ENCODE assay signal across 9 cellular contexts in genomic region chr2:188478724-188479123, GRCh38.
DNase-seq lines count a peak whose midpoint lies in the region; ATAC-seq and TF ChIP-seq lines count a peak whose summit lies in the region.
"Had no signal": no experiment of that assay in that cellular context is flagged by ENCODE, and none has a peak within 500 bp of the region (broad histone marks: within the 10 kb centered on the region; RNA-seq: fewer than 3 reads in every experiment).

No MANE protein-coding gene starts in this region.

- H3K9me3 Mint-ChIP-seq in type B pancreatic cell = no peaks in the 10 kb centered on the region

- peaks cover 4% of the 10 kb centered on the region for H3K36me3 Mint-ChIP-seq in type B pancreatic cell

- no peak overlapping the region for H3K27ac Mint-ChIP-seq in type B pancreatic cell

- peaks cover 5% of the 10 kb centered on the region for H3K79me1 ChIP-seq in mesendoderm (ENCODE audit: low read length)

- H2BK5ac ChIP-seq in mesendoderm (ENCODE audit: low read length) = no peak overlapping the region

- DNase-seq in mesendoderm (peak; percentile 69), SIG-M5 (lab: John Stamatoyannopoulos, UW) (no peak), type B pancreatic cell (ENCODE audit: extremely low spot score, unreplicated experiment) (no peak), RWPE1 (ENCODE audit: low spot score) (no peak), epidermal melanocyte (ENCODE audit: insufficient read length, low spot score) (no peak)
- DNase-seq: NCI-H2227 treated with DMSO at 0.1 percent for 48 hours had no signal

- H3K4me3 ChIP-seq in mesendoderm (ENCODE audit: low read length) = no peak overlapping the region

- H3K27me3 Mint-ChIP-seq in type B pancreatic cell = no peaks in the 10 kb centered on the region

- no peak overlapping the region for H3K56ac ChIP-seq in mesendoderm (ENCODE audit: low read length)

- no peak overlapping the region for H2BK120ac ChIP-seq in mesendoderm (ENCODE audit: low read depth, low read length)

- no peaks in the 10 kb centered on the region for H3K27me3 ChIP-seq in mesendoderm (ENCODE audit: insufficient read depth, low read length, poor library complexity)

- H3K4me3 Mint-ChIP-seq in type B pancreatic cell = no peak overlapping the region

- POLR2A ChIA-PET in RWPE1 (lab: Yijun Ruan, JAX; ENCODE audit: low non-redundant PET) = no interaction called here

- TF ChIP-seq CTCF in type B pancreatic cell (conservative IDR thresholded peaks at IDR 0.05) (no peak), RWPE1 (conservative IDR thresholded peaks at IDR 0.05; ENCODE audit: low read depth) (no peak)

- no peak overlapping the region for H3K27ac ChIP-seq in mesendoderm (ENCODE audit: low read depth, low read length)
- H3K27ac ChIP-seq in RWPE1 = no peak overlapping the region

- no peak overlapping the region for H2BK15ac ChIP-seq in mesendoderm (replicated peaks; ENCODE audit: low read depth)

- H3K4me2 ChIP-seq in mesendoderm (ENCODE audit: low read length) = no peak overlapping the region

- H3K79me2 ChIP-seq in mesendoderm (ENCODE audit: control insufficient read depth, insufficient read depth, low read length) = peaks cover 3% of the 10 kb centered on the region

- ATAC-seq in GM19043 (IDR thresholded peaks at IDR 0.05; ENCODE audit: low read depth, unreplicated experiment) = peak; percentile 98
- peak; percentile 97 for ATAC-seq in HG02571 (IDR thresholded peaks at IDR 0.05; ENCODE audit: unreplicated experiment)
- peak; percentile 97 for ATAC-seq in HG03575 (IDR thresholded peaks at IDR 0.05; ENCODE audit: extremely low read depth, insufficient number of reproducible peaks, low FRiP score, unreplicated experiment)

- H2AK5ac ChIP-seq in mesendoderm (ENCODE audit: low read length) = no peak overlapping the region

- WGBS in mesendoderm (ENCODE audit: extremely low coverage, insufficient coverage, low lambda C conversion rate) = no CpG with 5 or more reads among the region's 1 CpG

- H3K4me1 Mint-ChIP-seq in type B pancreatic cell (ENCODE audit: unreplicated experiment) = peaks cover 17% of the 10 kb centered on the region

- no peak overlapping the region for H3K9ac ChIP-seq in mesendoderm (ENCODE audit: low read length)

- no peak overlapping the region for H3K23ac ChIP-seq in mesendoderm (ENCODE audit: low read length)

- peaks cover 4% of the 10 kb centered on the region for H3K4me1 ChIP-seq in mesendoderm (ENCODE audit: control insufficient read depth, low read depth, low read length)

- no peak overlapping the region for H4K5ac ChIP-seq in mesendoderm (ENCODE audit: low read length)

- no peak overlapping the region for H4K8ac ChIP-seq in mesendoderm (ENCODE audit: low read depth, low read length)

- no peak overlapping the region for H3K4ac ChIP-seq in mesendoderm (ENCODE audit: low read depth, low read length)

- H3K36me3 ChIP-seq in mesendoderm (ENCODE audit: control insufficient read depth, insufficient read depth, low read length) = no peaks in the 10 kb centered on the region

- CTCF ChIA-PET in RWPE1 (lab: Yijun Ruan, JAX) = interaction anchor here (0.6 kb wide), 1 partner anchor 40 kb away, joined by 3 read pairs; no protein-coding TSS in a partner anchor

- no peak overlapping the region for H3K18ac ChIP-seq in mesendoderm (ENCODE audit: low read length)
